ENCODE assay signal across 19 cellular contexts in genomic region chr7:29359480-29360093, GRCh38.
DNase-seq lines count a peak whose midpoint lies in the region; ATAC-seq, FAIRE-seq and TF ChIP-seq lines count a peak whose summit lies in the region.
"Had no signal": no experiment of that assay in that cellular context is flagged by ENCODE, and none has a peak within 500 bp of the region (broad histone marks: within the 10 kb centered on the region; RNA-seq: fewer than 3 reads in every experiment).

No MANE protein-coding gene starts in this region.

- DNase-seq in DMS 273 (lab: John Stamatoyannopoulos, UW; ENCODE audit: unreplicated experiment) (peak; percentile 69), DMS 273 treated with DMSO at 0.1 percent for 48 hours (lab: John Stamatoyannopoulos, UW) (no peak), D721Med (ENCODE audit: insufficient read length, low spot score) (no peak), SK-N-MC (ENCODE audit: low read depth, low spot score) (no peak), glutamatergic neuron (peak; percentile 47), HK-2 (ENCODE audit: unreplicated experiment) (no peak), A172 (ENCODE audit: low spot score) (no peak)
- DNase-seq: DMS79, H9, HFFc6, KG1, NCI-H1092 treated with DMSO at 0.1 percent for 48 hours, NCI-H1694, NCI-H2081, Right ventricle myocardium superior, SK-N-SH had no signal

- peaks cover 40% of the 10 kb centered on the region for H3K4me1 Mint-ChIP-seq in glutamatergic neuron (ENCODE audit: low read depth, unreplicated experiment)

- peaks cover 3% of the 10 kb centered on the region; the same call in 1 of the 2 replicates for H3K36me3 ChIP-seq in SK-N-MC (ENCODE audit: insufficient read depth, low read length)

- peaks cover 5% of the 10 kb centered on the region for H3K9me3 Mint-ChIP-seq in glutamatergic neuron (ENCODE audit: unreplicated experiment)
- H3K9me3 Mint-ChIP-seq: H9, HFFc6 had no signal

- H3K9ac ChIP-seq in SK-N-MC (ENCODE audit: insufficient read length): no peak overlapping the region
- H3K9ac ChIP-seq: SK-N-SH had no signal

- no peak for FAIRE-seq in D721Med (lab: Jason Lieb, UNC)

- H3K4me3 ChIP-seq in SK-N-MC: no peak overlapping the region

- no peaks in the 10 kb centered on the region for H3K9me3 ChIP-seq in SK-N-MC (ENCODE audit: low read depth, low read length)
- H3K9me3 ChIP-seq: SK-N-SH had no signal

- 0 out of 2 replicates have a peak overlapping the region, but pooled peaks have one; percentile 8 for H3K27ac ChIP-seq in SK-N-MC
- H3K27ac ChIP-seq: 22Rv1 had no signal

- TF ChIP-seq CTCF in D721Med (IDR thresholded peaks at IDR 0.05; ENCODE audit: insufficient read depth, missing control alignments): peak; percentile 9
- TF ChIP-seq CTCF in glutamatergic neuron (IDR thresholded peaks at IDR 0.05; ENCODE audit: partially characterized antibody, unreplicated experiment): no peak

- H3K4me3 Mint-ChIP-seq in glutamatergic neuron (ENCODE audit: unreplicated experiment): no peak overlapping the region
- H3K4me3 Mint-ChIP-seq: CD14-positive monocyte, H9, HFFc6 had no signal

- ATAC-seq in HG03354 (IDR thresholded peaks at IDR 0.05; ENCODE audit: poor library complexity, severe bottlenecking, unreplicated experiment): no peak

- no peak overlapping the region for H3K27ac Mint-ChIP-seq in glutamatergic neuron (ENCODE audit: unreplicated experiment)
- H3K27ac Mint-ChIP-seq: CD14-positive monocyte, H9, HFFc6 had no signal

- H3K27me3 Mint-ChIP-seq in glutamatergic neuron (ENCODE audit: unreplicated experiment): peaks cover 3% of the 10 kb centered on the region

- H3K36me3 Mint-ChIP-seq in glutamatergic neuron (ENCODE audit: unreplicated experiment): no peaks in the 10 kb centered on the region

Comparison
In these comparisons a context has a peak if more than half of its experiments do, and no peak if none do; other contexts are left out.
1. DNase-seq: peak in DMS 273 (single experiment) and glutamatergic neuron (single experiment); none in DMS 273 treated with DMSO at 0.1 percent for 48 hours (single experiment), D721Med (single experiment), SK-N-MC (single experiment), HK-2 (single experiment) and A172 (single experiment).